1 cellular context compared by ENCODE assay signal in genomic region chr19:58182989-58183821, GRCh38.
TF ChIP-seq lines count a peak whose summit lies in the region.

TSS of gene ZNF274 (plus strand) at chr19:58183061. CDS start at chr19:58183966, 905 bp downstream.

TF ChIP-seq in IMR-90, 13 proteins besides CTCF, POLR2A, EP300 and RAD21:
- peak; percentile 17 for TF ChIP-seq RCOR1 (IDR thresholded peaks at IDR 0.05; ENCODE audit: insufficient replicate concordance, low read length)
- peak; percentile 38; the same call in 1 of the 2 replicates for TF ChIP-seq MAZ (IDR thresholded peaks at IDR 0.05; ENCODE audit: borderline replicate concordance, low read depth, low read length)
- no peak for TF ChIP-seq BHLHE40 (IDR thresholded peaks at IDR 0.05; ENCODE audit: low read depth, low read length)
- no peak for TF ChIP-seq SMC3 (IDR thresholded peaks at IDR 0.05; ENCODE audit: low read depth, low read length)
- TF ChIP-seq ELK1 (IDR thresholded peaks at IDR 0.05; ENCODE audit: borderline replicate concordance, low read depth, low read length): no peak
- TF ChIP-seq CHD1 (IDR thresholded peaks at IDR 0.05; ENCODE audit: low read depth, low read length): peak; percentile 75; the same call in 1 of the 2 replicates
- peak; percentile 86 for TF ChIP-seq CEBPB (IDR thresholded peaks at IDR 0.05; ENCODE audit: low read depth, low read length)
- peak; percentile 24; the same call in 1 of the 2 replicates for TF ChIP-seq FOS (IDR thresholded peaks at IDR 0.05; ENCODE audit: low read depth, low read length)
